Comparison of ENCODE assay signal across 10 cellular contexts in the genomic region with DNA sequence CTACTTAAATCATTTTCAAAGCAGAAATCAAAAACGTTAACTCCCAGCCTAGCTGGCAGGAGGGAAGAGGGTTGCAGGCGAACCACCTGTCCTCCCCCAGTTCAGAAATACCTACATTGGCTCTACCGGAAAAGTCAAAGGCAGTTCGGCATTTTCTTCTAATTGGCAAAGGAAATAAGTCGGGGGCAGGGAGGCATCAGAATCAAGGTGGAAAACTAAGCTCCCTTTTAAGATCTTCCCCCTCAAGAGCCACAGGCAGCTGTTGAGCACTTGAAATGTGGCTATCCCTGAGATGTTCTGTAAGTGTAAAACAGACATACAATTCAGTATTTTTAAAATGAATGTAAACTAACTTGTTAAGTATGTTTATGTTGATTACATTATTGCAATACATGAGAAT. TPM values are rescaled to one million over a fixed set of nuclear protein-coding genes. Genes with fewer than 3 reads are reported as not detected.
DNase-seq lines count a peak whose midpoint lies in the region; ATAC-seq and TF ChIP-seq lines count a peak whose summit lies in the region.
"Had no signal": no experiment of that assay in that cellular context is flagged by ENCODE, and none has a peak within 500 bp of the region (broad histone marks: within the 10 kb centered on the region; RNA-seq: fewer than 3 reads in every experiment).

No MANE protein-coding gene starts in this region.

- H3K4me1 ChIP-seq in iPS-18a (ENCODE audit: control insufficient read depth, low read depth, low read length) (peaks cover 14% of the 10 kb centered on the region), stomach (peaks cover 11 to 44% (median 20%) of the 10 kb centered on the region in 4 donors)

- peaks cover 3% of the 10 kb centered on the region for H3K36me3 Mint-ChIP-seq in activated CD8-positive, alpha-beta memory T cell treated with anti-CD3 and anti-CD28 coated beads, Interleukin-2, amount 10 ng/mL, durations not matched to agents 7 days and 5 days
- peaks cover 4% of the 10 kb centered on the region for H3K36me3 Mint-ChIP-seq in T-helper 17 cell (ENCODE audit: low read depth)

- H3K4me1 Mint-ChIP-seq in activated CD8-positive, alpha-beta memory T cell treated with anti-CD3 and anti-CD28 coated beads, Interleukin-2, amount 10 ng/mL, durations not matched to agents 7 days and 5 days: peaks cover 36% of the 10 kb centered on the region
- H3K4me1 Mint-ChIP-seq in T-helper 17 cell: peaks cover 37% of the 10 kb centered on the region

- peaks cover 11% of the 10 kb centered on the region for H3K27me3 Mint-ChIP-seq in activated CD8-positive, alpha-beta memory T cell treated with anti-CD3 and anti-CD28 coated beads, Interleukin-2, amount 10 ng/mL, durations not matched to agents 7 days and 5 days
- no peaks in the 10 kb centered on the region for H3K27me3 Mint-ChIP-seq in T-helper 17 cell

- H3K27ac Mint-ChIP-seq in activated CD8-positive, alpha-beta memory T cell treated with anti-CD3 and anti-CD28 coated beads, Interleukin-2, amount 10 ng/mL, durations not matched to agents 7 days and 5 days: peak overlapping the region; percentile 93
- peak overlapping the region; percentile 94 for H3K27ac Mint-ChIP-seq in T-helper 17 cell

- no peak for TF ChIP-seq EP300 in stomach (IDR thresholded peaks at IDR 0.05)

- intact Hi-C loops in stomach (cut with DNase I; ENCODE audit: low total_unique reads): no loop called here

- CTCF ChIA-PET in activated CD8-positive, alpha-beta memory T cell treated with anti-CD3 and anti-CD28 coated beads, Interleukin-2, amount 10 ng/mL, durations not matched to agents 7 days and 5 days (lab: Charles Lee): interaction anchor here (0.6 to 3.1 kb wide), 10 partner anchors 10 to 109 kb away, joined by 3 to 21 read pairs (median 3); no protein-coding TSS in a partner anchor

- TF ChIP-seq CTCF in stomach (IDR thresholded peaks at IDR 0.05): no peak

- TF ChIP-seq POLR2A in stomach (IDR thresholded peaks at IDR 0.05): no peak

- H3K9me3 ChIP-seq in T-helper 17 cell (ENCODE audit: control insufficient read depth, low read length, poor library complexity, severe bottlenecking) (no peaks in the 10 kb centered on the region), iPS-18a (ENCODE audit: control insufficient read depth, low read depth, low read length) (no peaks in the 10 kb centered on the region), stomach (no peaks in the 10 kb centered on the region)

- no peak overlapping the region for H3K9ac ChIP-seq in iPS-18a (ENCODE audit: low read length)

- H3K4me3 Mint-ChIP-seq in activated CD8-positive, alpha-beta memory T cell treated with anti-CD3 and anti-CD28 coated beads, Interleukin-2, amount 10 ng/mL, durations not matched to agents 7 days and 5 days: peak overlapping the region; percentile 88
- H3K4me3 Mint-ChIP-seq in T-helper 17 cell: peak overlapping the region; percentile 88

- no peak for ATAC-seq in activated CD8-positive, alpha-beta memory T cell treated with anti-CD3 and anti-CD28 coated beads, Interleukin-2, amount 10 ng/mL, durations not matched to agents 7 days and 5 days
- ATAC-seq in T-helper 17 cell: no peak
- no peak for ATAC-seq in GM21717 (IDR thresholded peaks at IDR 0.05; ENCODE audit: unreplicated experiment)

- H3K36me3 ChIP-seq in iPS-18a (ENCODE audit: control insufficient read depth, low read depth, low read length) (no peaks in the 10 kb centered on the region), stomach (no peaks in the 10 kb centered on the region)

- H3K27ac ChIP-seq in iPS-18a (ENCODE audit: low read length): no peak overlapping the region
- H3K27ac ChIP-seq in stomach: peak overlapping the region in 3 of 5 donors; percentile 84 to 95 (median 86)

- DNase-seq in activated CD8-positive, alpha-beta memory T cell treated with anti-CD3 and anti-CD28 coated beads, Interleukin-2, amount 10 ng/mL, durations not matched to agents 7 days and 5 days: no peak
- DNase-seq in activated CD8-positive, alpha-beta memory T cell treated with anti-CD3 and anti-CD28 coated beads for 24 hours: no peak
- DNase-seq in T-helper 17 cell (no peak), stomach (no peak), NCI-H526 (lab: John Stamatoyannopoulos, UW) (no peak), T-helper 9 cell (no peak)
- DNase-seq: NCI-H226 had no signal

- H3K4me3 ChIP-seq in iPS-18a (ENCODE audit: low read length) (peak overlapping the region; percentile 73), stomach (peak overlapping the region in 2 of 4 donors; percentile 71 to 73)

- H3K9me3 Mint-ChIP-seq in activated CD8-positive, alpha-beta memory T cell treated with anti-CD3 and anti-CD28 coated beads, Interleukin-2, amount 10 ng/mL, durations not matched to agents 7 days and 5 days (ENCODE audit: low read depth): no peaks in the 10 kb centered on the region

- 19 to 31% (median 22%) methylated on average over 5 of the region's 5 CpGs for WGBS in stomach, 5 donors

- H3K27me3 ChIP-seq in iPS-18a (ENCODE audit: control insufficient read depth, insufficient read depth, low read length) (peaks cover 38% of the 10 kb centered on the region), stomach (peaks cover 0 to 41% (median 14%) of the 10 kb centered on the region in 3 donors)

RNA-seq across cellular contexts. Expression of a gene that starts 1.0 kb away (rescaled TPM):
- total RNA-seq in activated CD8-positive, alpha-beta memory T cell treated with anti-CD3 and anti-CD28 coated beads, Interleukin-2, amount 10 ng/mL, durations not matched to agents 7 days and 5 days: 100 to 1,000 TPM; 101 TPM
- total RNA-seq in T-helper 17 cell (100 to 1,000 TPM; 160 to 169 TPM), stomach (100 to 1,000 TPM in 2 of 5 donors, 10 to 100 TPM in 3; 16.1 to 117 (median 74.2) TPM)
- polyA plus RNA-seq in stomach: 10 to 100 TPM in 1 of 3 donors, 1 to 10 TPM in 2; 4.1 to 10.2 (median 6.5) TPM
- polyA plus RNA-seq: AG04450 had no signal
